Comparison of ENCODE assay signal across 18 cellular contexts in genomic region chr3:62621171-62621570, GRCh38.
DNase-seq lines count a peak whose midpoint lies in the region; ATAC-seq and TF ChIP-seq lines count a peak whose summit lies in the region.
"Had no signal": no experiment of that assay in that cellular context is flagged by ENCODE, and none has a peak within 500 bp of the region (broad histone marks: within the 10 kb centered on the region; RNA-seq: fewer than 3 reads in every experiment).

No MANE protein-coding gene starts in this region.

- no peak overlapping the region for H3K23ac ChIP-seq in IMR-90 (ENCODE audit: low read depth, low read length)

- H3K9me3 ChIP-seq in IMR-90 (ENCODE audit: control insufficient read depth, insufficient read depth, low read length) (no peaks in the 10 kb centered on the region), mammary epithelial cell (replicated peaks; ENCODE audit: insufficient read depth, low read length) (no peaks in the 10 kb centered on the region), body of pancreas (no peaks in the 10 kb centered on the region)
- H3K9me3 ChIP-seq: A549, Caco-2, HAP-1 had no signal

- no peak overlapping the region for H4K8ac ChIP-seq in IMR-90 (ENCODE audit: low read depth in 2 of 2, low read length in 2 of 2)

- TF ChIP-seq POLR2A in IMR-90 (IDR thresholded peaks at IDR 0.05; ENCODE audit: low read depth, low read length) (no peak), body of pancreas (IDR thresholded peaks at IDR 0.05) (no peak)

- H3K4me2 ChIP-seq in IMR-90 (ENCODE audit: low read depth, low read length): no peak overlapping the region
- no peak overlapping the region for H3K4me2 ChIP-seq in mammary epithelial cell (ENCODE audit: insufficient read depth, low read depth, low read length)
- no peak overlapping the region for H3K4me2 ChIP-seq in GM23338
- H3K4me2 ChIP-seq: A549 had no signal

- no CpG with 5 or more reads among the region's 3 CpGs for WGBS in IMR-90 (ENCODE audit: extremely low coverage in 2 of 2, insufficient read length in 1 of 2), 2 experiments
- WGBS in mammary epithelial cell (ENCODE audit: low coverage, missing lambda C conversion rate): 85% methylated on average over 3 of the region's 3 CpGs
- WGBS in body of pancreas, 2 donors: 61 to 74% methylated on average over 3 of the region's 3 CpGs

- no peak overlapping the region for H2BK20ac ChIP-seq in IMR-90 (ENCODE audit: low read depth, low read length)

- no peaks in the 10 kb centered on the region for H3K4me1 ChIP-seq in IMR-90 (ENCODE audit: control insufficient read depth, insufficient read depth, low read length)
- H3K4me1 ChIP-seq in mammary epithelial cell (ENCODE audit: insufficient read depth, low read length): no peaks in the 10 kb centered on the region
- 0 out of 2 replicates have a peak, but pooled peaks cover 7% of the 10 kb centered on the region for H3K4me1 ChIP-seq in GM23338 (ENCODE audit: insufficient read depth)
- no peaks in the 10 kb centered on the region for H3K4me1 ChIP-seq in body of pancreas
- H3K4me1 ChIP-seq: A549, Caco-2, HAP-1 had no signal

- H2BK5ac ChIP-seq in IMR-90 (ENCODE audit: low read depth, low read length, poor library complexity, severe bottlenecking): no peak overlapping the region

- H3K79me2 ChIP-seq in mammary epithelial cell (ENCODE audit: insufficient read depth, low read length): no peaks in the 10 kb centered on the region
- H3K79me2 ChIP-seq in GM23338 (replicated peaks; ENCODE audit: insufficient read depth): no peaks in the 10 kb centered on the region

- TF ChIP-seq CTCF in AG10803 (conservative IDR thresholded peaks at IDR 0.05; ENCODE audit: low read length) (no peak), IMR-90 (conservative IDR thresholded peaks at IDR 0.05; ENCODE audit: low read depth, low read length) (no peak), mammary epithelial cell (conservative IDR thresholded peaks at IDR 0.05 in 1 of 2, IDR thresholded peaks at IDR 0.05 in 1 of 2; ENCODE audit: extremely low read depth in 1 of 2, insufficient read depth in 1 of 2, low read depth in 1 of 2, low read length in 2 of 2) (no peak), GM23338 (conservative IDR thresholded peaks at IDR 0.05; ENCODE audit: low read depth in 2 of 2) (no peak), body of pancreas (IDR thresholded peaks at IDR 0.05) (no peak)

- intact Hi-C loops in IMR-90 (cut with micrococcal nuclease): loop anchor here (10.0 kb wide), 1 partner anchor 1374 kb away; no protein-coding TSS in a partner anchor
- intact Hi-C loops in mammary epithelial cell (cut with micrococcal nuclease): no loop called here
- intact Hi-C loops in body of pancreas (cut with DNase I): loop anchor here (5.0 kb wide), 1 partner anchor 611 kb away; no protein-coding TSS in a partner anchor

- ATAC-seq in IMR-90 (ENCODE audit: low read depth) (no peak), GM23338 (no peak), body of pancreas (no peak)
- ATAC-seq: A549; CD8-positive, alpha-beta T cell had no signal

- no peaks in the 10 kb centered on the region for H3K36me3 ChIP-seq in IMR-90 (ENCODE audit: control insufficient read depth, insufficient read depth, low read length)
- H3K36me3 ChIP-seq in mammary epithelial cell (ENCODE audit: insufficient read depth, low read length): no peaks in the 10 kb centered on the region
- no peaks in the 10 kb centered on the region for H3K36me3 ChIP-seq in GM23338 (ENCODE audit: insufficient read depth)
- H3K36me3 ChIP-seq in body of pancreas (replicated peaks in 1 of 2; ENCODE audit: insufficient read depth in 1 of 2, low read depth in 2 of 2): no peaks in the 10 kb centered on the region
- H3K36me3 ChIP-seq: HAP-1 had no signal

- H3K9me3 Mint-ChIP-seq in GM23338: no peaks in the 10 kb centered on the region
- H3K9me3 Mint-ChIP-seq: CD4-positive, CD25-positive, alpha-beta regulatory T cell; CD8-positive, alpha-beta T cell; HFFc6 had no signal

- H2BK120ac ChIP-seq in IMR-90 (ENCODE audit: low read depth, low read length): no peak overlapping the region

- H3K27ac Mint-ChIP-seq in GM23338: no peak overlapping the region
- H3K27ac Mint-ChIP-seq: CD4-positive, CD25-positive, alpha-beta regulatory T cell; CD8-positive, alpha-beta T cell; HFFc6 had no signal

- no peaks in the 10 kb centered on the region for H3K9me1 ChIP-seq in IMR-90 (ENCODE audit: insufficient read depth, low read length)

- dilution Hi-C loops in IMR-90 (cut with HindIII; ENCODE audit: low sequenced_read_pairs, unreplicated experiment): no loop called here
- dilution Hi-C loops in mammary epithelial cell (cut with HindIII; ENCODE audit: low sequenced_read_pairs): no loop called here

- DNase-seq in AG10803 (ENCODE audit: low read depth): peak; percentile 15
- peak; percentile 12 for DNase-seq in IMR-90
- no peak for DNase-seq in mammary epithelial cell
- DNase-seq in GM23338 (ENCODE audit: low spot score): no peak
- DNase-seq in body of pancreas: no peak
- no peak for DNase-seq in NCI-H187 treated with DMSO at 0.1 percent for 48 hours (lab: John Stamatoyannopoulos, UW)
- DNase-seq: 8988T; ACHN; C1 segment of cervical spinal cord; Caco-2; CD4-positive, CD25-positive, alpha-beta regulatory T cell; CD8-positive, alpha-beta T cell; DMS153; DND-41; GOT3; HFFc6 had no signal

- H4K20me1 ChIP-seq in IMR-90 (ENCODE audit: insufficient read depth, low read length) (no peaks in the 10 kb centered on the region), mammary epithelial cell (ENCODE audit: insufficient read depth, low read length) (no peaks in the 10 kb centered on the region), GM23338 (replicated peaks; ENCODE audit: insufficient read depth) (no peaks in the 10 kb centered on the region)

- H2AFZ ChIP-seq in IMR-90 (replicated peaks; ENCODE audit: low read length, poor library complexity) (no peak overlapping the region), mammary epithelial cell (ENCODE audit: low read depth, low read length) (peak overlapping the region; percentile 22), GM23338 (no peak overlapping the region)

- no peak overlapping the region for H4K5ac ChIP-seq in IMR-90 (ENCODE audit: low read depth, low read length)

- H3K4me3 ChIP-seq in AG10803 (ENCODE audit: low read length) (no peak overlapping the region), IMR-90 (ENCODE audit: insufficient read depth, low read depth, low read length) (no peak overlapping the region), mammary epithelial cell (replicated peaks in 1 of 3; ENCODE audit: insufficient read depth in 1 of 3, low read depth in 2 of 3, low read length in 3 of 3) (no peak overlapping the region), GM23338 (no peak overlapping the region), body of pancreas (no peak overlapping the region)
- H3K4me3 ChIP-seq: A549, HAP-1 had no signal

- no peaks in the 10 kb centered on the region for H3F3A ChIP-seq in GM23338 (replicated peaks; ENCODE audit: low read depth)

- in situ Hi-C loops in IMR-90 (cut with MboI; ENCODE audit: low sequenced_read_pairs): loop anchor here (5.0 to 25.0 kb wide), 4 partner anchors 611 to 1366 kb away; partner anchors contain the start of gene C3orf49
- in situ Hi-C loops in mammary epithelial cell (cut with MboI; ENCODE audit: low sequenced_read_pairs in 2 of 2): loop anchor here in 1 of 2 donors (25.0 kb wide), 1 partner anchor 1191 kb away; the partner anchor contains the start of gene C3orf49

- POLR2A ChIA-PET in IMR-90 (lab: Charles Lee; ENCODE audit: unreplicated experiment): no interaction called here

- H2BK15ac ChIP-seq in IMR-90 (ENCODE audit: low read depth, low read length): no peak overlapping the region

- H3K36me3 Mint-ChIP-seq in GM23338 (ENCODE audit: low read depth): no peaks in the 10 kb centered on the region
- H3K36me3 Mint-ChIP-seq: CD4-positive, CD25-positive, alpha-beta regulatory T cell; CD8-positive, alpha-beta T cell had no signal

- BruUV-seq in IMR-90 (replicated peaks; lab: Mats Ljungman, UMichigan) (no TSS peak), mammary epithelial cell (replicated peaks; lab: Mats Ljungman, UMichigan) (no TSS peak)

- no peak overlapping the region for H4K91ac ChIP-seq in IMR-90 (ENCODE audit: insufficient read depth, low read depth, low read length)

- no peak for TF ChIP-seq RAD21 in IMR-90 (IDR thresholded peaks at IDR 0.05; ENCODE audit: low read length)

- H2AK9ac ChIP-seq in IMR-90 (replicated peaks; ENCODE audit: low read depth, low read length, poor library complexity): no peak overlapping the region

- no peak overlapping the region for H3K9ac ChIP-seq in IMR-90 (ENCODE audit: low read depth, low read length)
- H3K9ac ChIP-seq in mammary epithelial cell (ENCODE audit: insufficient read depth, low read length): no peak overlapping the region

- peaks cover 3% of the 10 kb centered on the region for H3K27me3 Mint-ChIP-seq in GM23338 (ENCODE audit: insufficient read depth, low read depth, poor library complexity)
- H3K27me3 Mint-ChIP-seq: CD4-positive, CD25-positive, alpha-beta regulatory T cell had no signal

- H3K14ac ChIP-seq in IMR-90 (replicated peaks; ENCODE audit: low read depth, low read length): no peak overlapping the region

- H2AK5ac ChIP-seq in IMR-90 (ENCODE audit: low read depth, low read length): no peak overlapping the region; the same call in 1 of the 2 replicates

- no peak overlapping the region for H3K27ac ChIP-seq in IMR-90 (ENCODE audit: insufficient read depth, low read length)
- H3K27ac ChIP-seq in mammary epithelial cell (ENCODE audit: insufficient read depth, low read depth, low read length): no peak overlapping the region
- no peak overlapping the region for H3K27ac ChIP-seq in GM23338 (ENCODE audit: low read depth)
- H3K27ac ChIP-seq in body of pancreas: no peak overlapping the region
- H3K27ac ChIP-seq: A549 had no signal

- H3K56ac ChIP-seq in IMR-90 (ENCODE audit: extremely low read depth, insufficient read depth, low read length): no peak overlapping the region

- no peaks in the 10 kb centered on the region for H3K9me2 ChIP-seq in GM23338 (ENCODE audit: insufficient read depth)

- no peak overlapping the region for H3K4me3 Mint-ChIP-seq in GM23338
- H3K4me3 Mint-ChIP-seq: CD4-positive, CD25-positive, alpha-beta regulatory T cell; CD8-positive, alpha-beta T cell; HFFc6 had no signal

- CTCF ChIA-PET in IMR-90 (lab: Yijun Ruan, JAX) (interaction anchor here (0.6 kb wide), 1 partner anchor 47 kb away, joined by 3 read pairs; no protein-coding TSS in a partner anchor), mammary epithelial cell (lab: Charles Lee; ENCODE audit: low non-redundant PET) (no interaction called here)

- H3K27me3 ChIP-seq in IMR-90 (ENCODE audit: control insufficient read depth, insufficient read depth, low read length): peaks cover 13% of the 10 kb centered on the region
- H3K27me3 ChIP-seq in mammary epithelial cell (ENCODE audit: insufficient read depth, low read length): no peaks in the 10 kb centered on the region
- H3K27me3 ChIP-seq in GM23338 (ENCODE audit: insufficient read depth): no peaks in the 10 kb centered on the region
- H3K27me3 ChIP-seq in body of pancreas: no peaks in the 10 kb centered on the region

- H3K18ac ChIP-seq in IMR-90 (ENCODE audit: low read depth, low read length): no peak overlapping the region

- peaks cover 6% of the 10 kb centered on the region for H3K4me1 Mint-ChIP-seq in GM23338
- H3K4me1 Mint-ChIP-seq: CD4-positive, CD25-positive, alpha-beta regulatory T cell had no signal

- H3K79me1 ChIP-seq in IMR-90 (ENCODE audit: low read depth in 1 of 2, low read length in 2 of 2): no peaks in the 10 kb centered on the region

- no peak overlapping the region for H3K4ac ChIP-seq in IMR-90 (ENCODE audit: low read depth, low read length)

TF ChIP-seq in GM23338, 12 proteins besides CTCF, POLR2A, EP300 and RAD21 (continues in another document):
- no peak for TF ChIP-seq EZH2phosphoT487 (IDR thresholded peaks at IDR 0.05; ENCODE audit: unreplicated experiment)

Comparison
In these comparisons a context has a peak if more than half of its experiments do, and no peak if none do; other contexts are left out.
1. DNase-seq: peak in AG10803 (single experiment) and IMR-90 (single experiment); none in mammary epithelial cell (single experiment), GM23338 (single experiment), body of pancreas (0 of 4) and NCI-H187 treated with DMSO at 0.1 percent for 48 hours (single experiment).